19 cellular contexts compared by ENCODE assay signal in genomic region chr19:49824662-49825061, GRCh38. TPM values are rescaled to one million over a fixed set of nuclear protein-coding genes. Genes with fewer than 3 reads are reported as not detected.
DNase-seq lines count a peak whose midpoint lies in the region; ATAC-seq and TF ChIP-seq lines count a peak whose summit lies in the region.
"Had no signal": no experiment of that assay in that cellular context is flagged by ENCODE, and none has a peak within 500 bp of the region (broad histone marks: within the 10 kb centered on the region; RNA-seq: fewer than 3 reads in every experiment).

No MANE protein-coding gene starts in this region.

- WGBS in right cardiac atrium = 88% methylated on average over 6 of the region's 6 CpGs
- 87 to 89% methylated on average over 6 of the region's 6 CpGs for WGBS in heart right ventricle, 2 donors

- H3K9me3 Mint-ChIP-seq in stimulated activated memory B cell treated with anti-CD40 and anti-IgM and Interleukin-4, amounts not matched to agents 10 μg/mL and 1 μg/mL and 100 μg/mL, for 72 hours = no peaks in the 10 kb centered on the region
- H3K9me3 Mint-ChIP-seq: CD4-positive, CD25-positive, alpha-beta regulatory T cell; CD8-positive, alpha-beta T cell had no signal

- H3K4me1 ChIP-seq in right cardiac atrium (ENCODE audit: control insufficient read depth, insufficient read depth, low read length) (no peaks in the 10 kb centered on the region), heart right ventricle (peaks cover 0 to 21% (median 12%) of the 10 kb centered on the region in 9 donors)
- H3K4me1 ChIP-seq: Caco-2 had no signal

- no peaks in the 10 kb centered on the region for H3K9me2 ChIP-seq in SU-DHL-6 (replicated peaks; ENCODE audit: insufficient read depth, low read length)

- no peaks in the 10 kb centered on the region for H3K27me3 ChIP-seq in right cardiac atrium (ENCODE audit: control insufficient read depth, insufficient read depth)
- no peaks in the 10 kb centered on the region for H3K27me3 ChIP-seq in heart right ventricle
- no peaks in the 10 kb centered on the region for H3K27me3 ChIP-seq in SU-DHL-6 (ENCODE audit: low read length)
- H3K27me3 ChIP-seq: BLaER1 had no signal

- H3K9ac ChIP-seq in SU-DHL-6 (ENCODE audit: low read length) = no peak overlapping the region
- H3K9ac ChIP-seq: BLaER1, GM23248 had no signal

- DNase-seq in right cardiac atrium (peak in 2 of 3 donors; percentile 7 to 23), heart right ventricle (no peak), medulla oblongata (ENCODE audit: extremely low spot score) (no peak)
- DNase-seq: Caco-2; CD4-positive, CD25-positive, alpha-beta regulatory T cell; CD8-positive, alpha-beta T cell; DMS 273 treated with DMSO at 0.1 percent for 48 hours; DMS79; GF-D8; GM23248; H7; HCEC 1CT had no signal

- H3K4me3 ChIP-seq in right cardiac atrium (ENCODE audit: low read length) (no peak overlapping the region), heart right ventricle (no peak overlapping the region), SU-DHL-6 (ENCODE audit: insufficient read depth, low read length, poor library complexity, severe bottlenecking) (no peak overlapping the region)
- H3K4me3 ChIP-seq: BLaER1, GM23248 had no signal

- H3K79me2 ChIP-seq in SU-DHL-6 (ENCODE audit: insufficient read depth, low read length) = peaks cover 45% of the 10 kb centered on the region

- H3F3A ChIP-seq in SU-DHL-6 (ENCODE audit: insufficient read depth) = peaks cover 19% of the 10 kb centered on the region

- peaks cover 52% of the 10 kb centered on the region for H3K4me1 Mint-ChIP-seq in stimulated activated memory B cell treated with anti-CD40 and anti-IgM and Interleukin-4, amounts not matched to agents 10 μg/mL and 1 μg/mL and 100 μg/mL, for 72 hours

- ATAC-seq in right cardiac atrium = no peak
- no peak for ATAC-seq in heart right ventricle
- no peak for ATAC-seq in stimulated activated memory B cell treated with anti-CD40 and anti-IgM and Interleukin-4, amounts not matched to agents 10 μg/mL and 1 μg/mL and 100 μg/mL, for 72 hours
- no peak for ATAC-seq in GM21717 (IDR thresholded peaks at IDR 0.05; ENCODE audit: unreplicated experiment)
- ATAC-seq: CD8-positive, alpha-beta T cell had no signal

- H3K9me3 ChIP-seq in right cardiac atrium (ENCODE audit: control insufficient read depth, low read length) = no peaks in the 10 kb centered on the region
- no peaks in the 10 kb centered on the region for H3K9me3 ChIP-seq in heart right ventricle
- no peaks in the 10 kb centered on the region for H3K9me3 ChIP-seq in SU-DHL-6 (ENCODE audit: insufficient read depth, low read length)
- H3K9me3 ChIP-seq: BLaER1, Caco-2 had no signal

- H3K36me3 Mint-ChIP-seq in stimulated activated memory B cell treated with anti-CD40 and anti-IgM and Interleukin-4, amounts not matched to agents 10 μg/mL and 1 μg/mL and 100 μg/mL, for 72 hours = peaks cover 31% of the 10 kb centered on the region

- intact Hi-C loops in right cardiac atrium (cut with DNase I) = no loop called here
- intact Hi-C loops in heart right ventricle (cut with DNase I) = no loop called here

- H3K27ac ChIP-seq in right cardiac atrium (ENCODE audit: low read length) (no peak overlapping the region), heart right ventricle (no peak overlapping the region), SU-DHL-6 (ENCODE audit: low read depth, low read length) (peak overlapping the region; percentile 88)
- H3K27ac ChIP-seq: 22Rv1, BLaER1, C4-2B, GM23248 had no signal

- H3K27me3 Mint-ChIP-seq in stimulated activated memory B cell treated with anti-CD40 and anti-IgM and Interleukin-4, amounts not matched to agents 10 μg/mL and 1 μg/mL and 100 μg/mL, for 72 hours = no peaks in the 10 kb centered on the region
- H3K27me3 Mint-ChIP-seq: B cell; CD4-positive, CD25-positive, alpha-beta regulatory T cell had no signal

- peaks cover 0 to 76% (median 6%) of the 10 kb centered on the region in 9 donors for H3K36me3 ChIP-seq in heart right ventricle
- H3K36me3 ChIP-seq in SU-DHL-6 (ENCODE audit: low read length) = no peaks in the 10 kb centered on the region

- no peak for TF ChIP-seq CTCF in heart right ventricle (IDR thresholded peaks at IDR 0.05)
- TF ChIP-seq CTCF in SU-DHL-6 (IDR thresholded peaks at IDR 0.05; ENCODE audit: insufficient read depth, low read length, poor library complexity, severe bottlenecking) = no peak

- no peak overlapping the region for H3K4me3 Mint-ChIP-seq in stimulated activated memory B cell treated with anti-CD40 and anti-IgM and Interleukin-4, amounts not matched to agents 10 μg/mL and 1 μg/mL and 100 μg/mL, for 72 hours
- H3K4me3 Mint-ChIP-seq: B cell; CD4-positive, CD25-positive, alpha-beta regulatory T cell; CD8-positive, alpha-beta T cell had no signal

- H4K20me1 ChIP-seq in SU-DHL-6 (ENCODE audit: low read depth, low read length) = no peaks in the 10 kb centered on the region

- H3K27ac Mint-ChIP-seq in stimulated activated memory B cell treated with anti-CD40 and anti-IgM and Interleukin-4, amounts not matched to agents 10 μg/mL and 1 μg/mL and 100 μg/mL, for 72 hours = peak overlapping the region; percentile 59
- H3K27ac Mint-ChIP-seq: B cell; CD4-positive, CD25-positive, alpha-beta regulatory T cell; CD8-positive, alpha-beta T cell had no signal

- H3K4me2 ChIP-seq in SU-DHL-6 (ENCODE audit: low read depth, low read length, poor library complexity, severe bottlenecking) = no peak overlapping the region
- H3K4me2 ChIP-seq: BLaER1 had no signal

- H2AFZ ChIP-seq in SU-DHL-6 (ENCODE audit: low read depth, low read length, severe bottlenecking) = no peak overlapping the region
- H2AFZ ChIP-seq: GM23248 had no signal

RNA-seq across cellular contexts. Expression of gene MED25, which starts 6.6 kb away (rescaled TPM):
- total RNA-seq in right cardiac atrium = 10 to 100 TPM; 37.8 to 50.4 (median 43.1) TPM
- polyA plus RNA-seq in right cardiac atrium = 39.2 TPM
- total RNA-seq in heart right ventricle = 100 to 1,000 TPM in 1 of 10 donors, 10 to 100 TPM in 9; 39.7 to 110 (median 54.9) TPM
- 100 to 1,000 TPM in 1 of 2 donors, 10 to 100 TPM in 1; 39.5 to 149 TPM for polyA plus RNA-seq in heart right ventricle

RNA-seq across cellular contexts. Expression of gene FUZ, which starts 11.6 kb away (rescaled TPM):
- total RNA-seq in right cardiac atrium (10 to 100 TPM; 13.2 to 21.3 (median 16.4) TPM), heart right ventricle (10 to 100 TPM; 11.4 to 20.8 (median 14.4) TPM)
- polyA plus RNA-seq in right cardiac atrium (25.8 TPM), heart right ventricle (10 to 100 TPM; 16.4 to 24.1 TPM)

RNA-seq across cellular contexts. Expression of gene PTOV1, which starts 26.3 kb away (rescaled TPM):
- total RNA-seq in right cardiac atrium (100 to 1,000 TPM; 127 to 146 (median 141) TPM), heart right ventricle (100 to 1,000 TPM in 3 of 10 donors, 10 to 100 TPM in 7; 67.8 to 137 (median 90.0) TPM)
- polyA plus RNA-seq in right cardiac atrium (134 TPM), heart right ventricle (100 to 1,000 TPM; 107 to 220 TPM)

RNA-seq across cellular contexts. Expression of gene PNKP, which starts 42.7 kb away (rescaled TPM):
- 100 to 1,000 TPM in 1 of 4 donors, 10 to 100 TPM in 3; 38.6 to 144 (median 42.9) TPM for total RNA-seq in right cardiac atrium
- polyA plus RNA-seq in right cardiac atrium = 40.8 TPM
- 10 to 100 TPM; 24.0 to 43.9 (median 34.6) TPM for total RNA-seq in heart right ventricle
- polyA plus RNA-seq in heart right ventricle = 10 to 100 TPM; 31.8 to 91.7 TPM

RNA-seq across cellular contexts. Expression of gene AKT1S1, which starts 52.5 kb away (rescaled TPM):
- total RNA-seq in right cardiac atrium (10 to 100 TPM; 32.4 to 38.7 (median 36.4) TPM), heart right ventricle (10 to 100 TPM; 26.0 to 51.9 (median 32.4) TPM)
- polyA plus RNA-seq in right cardiac atrium (40.2 TPM), heart right ventricle (10 to 100 TPM; 42.6 to 48.1 TPM)

Comparison
In these comparisons a context has a peak if more than half of its experiments do, and no peak if none do; other contexts are left out.
1. DNase-seq: peak in right cardiac atrium (2 of 3); none in heart right ventricle (0 of 2) and medulla oblongata (single experiment).